In genomic region chr1:200207711-200208126, GRCh38 we compare ENCODE assay signal across 8 cellular contexts.
DNase-seq lines count a peak whose midpoint lies in the region; ATAC-seq and TF ChIP-seq lines count a peak whose summit lies in the region.

No MANE protein-coding gene starts in this region.

- H3K27ac ChIP-seq in OCI-LY1 (ENCODE audit: low read depth, low read length, poor library complexity, severe bottlenecking): peak overlapping the region; percentile 42

- no peak overlapping the region for H2AFZ ChIP-seq in OCI-LY1 (ENCODE audit: low read length)

- H3K9me3 Mint-ChIP-seq in activated CD8-positive, alpha-beta memory T cell treated with anti-CD3 and anti-CD28 coated beads, Interleukin-2, amount 10 ng/mL, durations not matched to agents 7 days and 5 days (ENCODE audit: low read depth): no peaks in the 10 kb centered on the region

- peaks cover 13% of the 10 kb centered on the region for H3K4me1 ChIP-seq in OCI-LY1 (ENCODE audit: insufficient read depth, low read length, severe bottlenecking)

- CTCF ChIA-PET in activated CD8-positive, alpha-beta memory T cell treated with anti-CD3 and anti-CD28 coated beads, Interleukin-2, amount 10 ng/mL, durations not matched to agents 7 days and 5 days (lab: Charles Lee): no interaction called here

- H4K20me1 ChIP-seq in OCI-LY1 (ENCODE audit: insufficient read depth, low read length): no peaks in the 10 kb centered on the region

- H3K4me3 ChIP-seq in OCI-LY1 (ENCODE audit: low read depth, low read length, poor library complexity, severe bottlenecking): no peak overlapping the region

- peaks cover 4% of the 10 kb centered on the region for H3K4me1 Mint-ChIP-seq in activated CD8-positive, alpha-beta memory T cell treated with anti-CD3 and anti-CD28 coated beads, Interleukin-2, amount 10 ng/mL, durations not matched to agents 7 days and 5 days

- peaks cover 3% of the 10 kb centered on the region for H3K36me3 Mint-ChIP-seq in activated CD8-positive, alpha-beta memory T cell treated with anti-CD3 and anti-CD28 coated beads, Interleukin-2, amount 10 ng/mL, durations not matched to agents 7 days and 5 days

- TF ChIP-seq CTCF in OCI-LY1 (IDR thresholded peaks at IDR 0.05; ENCODE audit: low read length): no peak

- no peaks in the 10 kb centered on the region for H3K36me3 ChIP-seq in OCI-LY1 (ENCODE audit: insufficient read depth, low read length)

- peak; percentile 33 for ATAC-seq in activated CD8-positive, alpha-beta memory T cell treated with anti-CD3 and anti-CD28 coated beads, Interleukin-2, amount 10 ng/mL, durations not matched to agents 7 days and 5 days
- ATAC-seq in HG02973 (IDR thresholded peaks at IDR 0.05; ENCODE audit: unreplicated experiment): peak; percentile 89
- ATAC-seq in stimulated activated naive CD8-positive, alpha-beta T cell treated with anti-CD3 and anti-CD28 coated beads, Interleukin-15, Interleukin-2, amounts not matched to agents 100 U/mL and 50 U/mL, for 24 hours: peak; percentile 75

- no peaks in the 10 kb centered on the region for H3K9me2 ChIP-seq in OCI-LY1 (ENCODE audit: low read depth, low read length)

- H3K9ac ChIP-seq in OCI-LY1 (ENCODE audit: low read length): no peak overlapping the region

- H3K4me2 ChIP-seq in OCI-LY1 (ENCODE audit: low read length): peak overlapping the region; percentile 17; the same call in 1 of the 2 replicates

- DNase-seq in activated CD8-positive, alpha-beta memory T cell treated with anti-CD3 and anti-CD28 coated beads, Interleukin-2, amount 10 ng/mL, durations not matched to agents 7 days and 5 days: no peak
- DNase-seq in activated CD8-positive, alpha-beta memory T cell treated with anti-CD3 and anti-CD28 coated beads, Interleukin-2, amount 50 U/mL, for 4 hours: no peak
- no peak for DNase-seq in stimulated activated naive CD8-positive, alpha-beta T cell treated with anti-CD3 and anti-CD28 coated beads, Interleukin-15, Interleukin-2, amounts not matched to agents 100 U/mL and 50 U/mL, for 24 hours
- DNase-seq in retina: no peak
- DNase-seq in NCI-H1930 (lab: John Stamatoyannopoulos, UW): no peak
- DNase-seq in stimulated activated CD4-positive, alpha-beta T cell treated with anti-CD3 and anti-CD28 coated beads, Interleukin-4, amount 100 ng/mL, for 4 hours: no peak

- H3K27ac Mint-ChIP-seq in activated CD8-positive, alpha-beta memory T cell treated with anti-CD3 and anti-CD28 coated beads, Interleukin-2, amount 10 ng/mL, durations not matched to agents 7 days and 5 days: no peak overlapping the region

- no peak overlapping the region for H3K4me3 Mint-ChIP-seq in activated CD8-positive, alpha-beta memory T cell treated with anti-CD3 and anti-CD28 coated beads, Interleukin-2, amount 10 ng/mL, durations not matched to agents 7 days and 5 days

- peaks cover 31% of the 10 kb centered on the region for H3K27me3 Mint-ChIP-seq in activated CD8-positive, alpha-beta memory T cell treated with anti-CD3 and anti-CD28 coated beads, Interleukin-2, amount 10 ng/mL, durations not matched to agents 7 days and 5 days

- no peaks in the 10 kb centered on the region for H3K9me3 ChIP-seq in OCI-LY1 (ENCODE audit: low read length)

- no peaks in the 10 kb centered on the region; the same call in 1 of the 2 replicates for H3K27me3 ChIP-seq in OCI-LY1 (ENCODE audit: insufficient read depth, low read length)

- no peaks in the 10 kb centered on the region for H3F3A ChIP-seq in OCI-LY1 (ENCODE audit: insufficient read depth, low read length)

- H3K79me2 ChIP-seq in OCI-LY1 (ENCODE audit: insufficient read depth, low read length): no peaks in the 10 kb centered on the region

Comparison
In these comparisons a context has a peak if more than half of its experiments do, and no peak if none do; other contexts are left out.
1. ATAC-seq: peak in every context shown above with its lines; median percentile 89 in HG02973; 75 in stimulated activated naive CD8-positive, alpha-beta T cell treated with anti-CD3 and anti-CD28 coated beads, Interleukin-15, Interleukin-2, amounts not matched to agents 100 U/mL and 50 U/mL, for 24 hours; 33 in activated CD8-positive, alpha-beta memory T cell treated with anti-CD3 and anti-CD28 coated beads, Interleukin-2, amount 10 ng/mL, durations not matched to agents 7 days and 5 days.